ENCODE assay signal across 20 cellular contexts in genomic region chr15:84840255-84840654, GRCh38. TPM values are rescaled to one million over a fixed set of nuclear protein-coding genes. Genes with fewer than 3 reads are reported as not detected.
DNase-seq lines count a peak whose midpoint lies in the region; ATAC-seq and TF ChIP-seq lines count a peak whose summit lies in the region.
"Had no signal": no experiment of that assay in that cellular context is flagged by ENCODE, and none has a peak within 500 bp of the region (broad histone marks: within the 10 kb centered on the region; RNA-seq: fewer than 3 reads in every experiment).

No MANE protein-coding gene starts in this region.

- H3K27me3 ChIP-seq in SK-N-SH (ENCODE audit: insufficient read depth) (no peaks in the 10 kb centered on the region), parathyroid adenoma (ENCODE audit: control insufficient read depth, insufficient read depth, low read length) (no peaks in the 10 kb centered on the region), upper lobe of right lung (no peaks in the 10 kb centered on the region)

- H2AFZ ChIP-seq in SK-N-SH (ENCODE audit: low read depth) (no peak overlapping the region), parathyroid adenoma (peak overlapping the region; percentile 62)

- TF ChIP-seq RAD21 in SK-N-SH (IDR thresholded peaks at IDR 0.05; ENCODE audit: low read length): no peak

- CTCF ChIA-PET in SK-N-SH (lab: Yijun Ruan, JAX): interaction anchor here (1.0 to 1.4 kb wide), 4 partner anchors 9 to 269 kb away, joined by 3 to 6 read pairs (median 4); no protein-coding TSS in a partner anchor
- CTCF ChIA-PET in activated CD8-positive, alpha-beta T cell treated with anti-CD3 and anti-CD28 coated beads for 36 hours (lab: Charles Lee): no interaction called here

- H3K4me1 ChIP-seq in SK-N-SH (ENCODE audit: control insufficient read depth in 1 of 2, insufficient read depth in 2 of 2, low read depth in 1 of 2, low read length in 1 of 2): peaks cover 11 to 14% of the 10 kb centered on the region in 2 experiments; a peak in 3 of 4 replicates
- peaks cover 27% of the 10 kb centered on the region for H3K4me1 ChIP-seq in parathyroid adenoma
- peaks cover 19% of the 10 kb centered on the region for H3K4me1 ChIP-seq in upper lobe of right lung

- POLR2A ChIA-PET in SK-N-SH (lab: Yijun Ruan, JAX): no interaction called here
- POLR2A ChIA-PET in activated CD8-positive, alpha-beta T cell treated with anti-CD3 and anti-CD28 coated beads for 36 hours (lab: Charles Lee): no interaction called here

- no peak overlapping the region for H3K4me3 Mint-ChIP-seq in activated CD8-positive, alpha-beta T cell treated with anti-CD3 and anti-CD28 coated beads for 36 hours
- H3K4me3 Mint-ChIP-seq: activated naive CD8-positive, alpha-beta T cell; IgD-negative memory B cell; natural killer cell treated with Interleukin-12 subunit alpha and Interleukin-12 subunit beta and Interleukin-15 and Interleukin-18, amount 100 ng/mL, for 72 hours; stimulated activated effector memory CD8-positive, alpha-beta T cell treated with anti-CD3 and anti-CD28 coated beads, Interleukin-12 subunit alpha, Interleukin-12 subunit beta, amount 100 ng/mL, for 72 hours had no signal

- TF ChIP-seq EP300 in SK-N-SH (IDR thresholded peaks at IDR 0.05; ENCODE audit: borderline replicate concordance in 1 of 2, low read depth in 1 of 2, low read length in 1 of 2): no peak

- no peak overlapping the region for H3K27ac Mint-ChIP-seq in activated CD8-positive, alpha-beta T cell treated with anti-CD3 and anti-CD28 coated beads for 36 hours
- H3K27ac Mint-ChIP-seq: activated naive CD8-positive, alpha-beta T cell; IgD-negative memory B cell; natural killer cell treated with Interleukin-12 subunit alpha and Interleukin-12 subunit beta and Interleukin-15 and Interleukin-18, amount 100 ng/mL, for 72 hours; stimulated activated effector memory CD8-positive, alpha-beta T cell treated with anti-CD3 and anti-CD28 coated beads, Interleukin-12 subunit alpha, Interleukin-12 subunit beta, amount 100 ng/mL, for 72 hours had no signal

- no peaks in the 10 kb centered on the region for H3K9me3 Mint-ChIP-seq in activated CD8-positive, alpha-beta T cell treated with anti-CD3 and anti-CD28 coated beads for 36 hours
- H3K9me3 Mint-ChIP-seq: IgD-negative memory B cell; natural killer cell treated with Interleukin-12 subunit alpha and Interleukin-12 subunit beta and Interleukin-15 and Interleukin-18, amount 100 ng/mL, for 72 hours; stimulated activated effector memory CD8-positive, alpha-beta T cell treated with anti-CD3 and anti-CD28 coated beads, Interleukin-12 subunit alpha, Interleukin-12 subunit beta, amount 100 ng/mL, for 72 hours had no signal

- H4K20me1 ChIP-seq in SK-N-SH (ENCODE audit: insufficient read depth): no peaks in the 10 kb centered on the region

- H3K9me3 ChIP-seq in SK-N-SH (no peaks in the 10 kb centered on the region), parathyroid adenoma (ENCODE audit: control insufficient read depth, low read length) (no peaks in the 10 kb centered on the region), upper lobe of right lung (no peaks in the 10 kb centered on the region)

- WGBS in SK-N-SH (ENCODE audit: low lambda C conversion rate): 98% methylated on average over 6 of the region's 10 CpGs

- H3K4me1 Mint-ChIP-seq in activated CD8-positive, alpha-beta T cell treated with anti-CD3 and anti-CD28 coated beads for 36 hours (ENCODE audit: low read depth): no peaks in the 10 kb centered on the region
- H3K4me1 Mint-ChIP-seq: IgD-negative memory B cell had no signal

- no peak for ATAC-seq in SK-N-SH treated with all-trans-retinoic acid at 6 μM for 48 hours
- ATAC-seq in left colon: peak; percentile 23
- ATAC-seq in upper lobe of right lung: peak; percentile 6
- no peak for ATAC-seq in GM18502 (IDR thresholded peaks at IDR 0.05; ENCODE audit: poor library complexity, unreplicated experiment)
- no peak for ATAC-seq in activated CD8-positive, alpha-beta T cell treated with anti-CD3 and anti-CD28 coated beads for 36 hours
- ATAC-seq: natural killer cell treated with Interleukin-12 subunit alpha and Interleukin-12 subunit beta and Interleukin-15 and Interleukin-18, amount 100 ng/mL, for 72 hours had no signal

- DNase-seq in SK-N-SH: no peak
- DNase-seq in left colon: no peak
- DNase-seq in upper lobe of right lung: no peak
- DNase-seq in activated CD8-positive, alpha-beta T cell treated with anti-CD3 and anti-CD28 coated beads for 36 hours: no peak
- DNase-seq in NCI-H345 (lab: John Stamatoyannopoulos, UW): no peak
- DNase-seq: activated CD4-positive, alpha-beta T cell treated with anti-CD3 and anti-CD28 coated beads for 1 hour; activated T-cell treated with anti-CD3 and anti-CD28 coated beads, Interleukin-2, amount 50 U/mL, for 1 hour; glutamatergic neuron; NCI-H1092; NK-92 treated with Interleukin-12 subunit alpha and Interleukin-12 subunit beta, amount 100 ng/mL, for 24 hours had no signal

- no peaks in the 10 kb centered on the region for H3K36me3 Mint-ChIP-seq in activated CD8-positive, alpha-beta T cell treated with anti-CD3 and anti-CD28 coated beads for 36 hours (ENCODE audit: low read depth)
- H3K36me3 Mint-ChIP-seq: activated naive CD8-positive, alpha-beta T cell; natural killer cell treated with Interleukin-12 subunit alpha and Interleukin-12 subunit beta and Interleukin-15 and Interleukin-18, amount 100 ng/mL, for 72 hours; stimulated activated effector memory CD8-positive, alpha-beta T cell treated with anti-CD3 and anti-CD28 coated beads, Interleukin-12 subunit alpha, Interleukin-12 subunit beta, amount 100 ng/mL, for 72 hours had no signal

- no peak overlapping the region for H3K4me3 ChIP-seq in SK-N-SH (ENCODE audit: low read depth in 2 of 2, low read length in 1 of 2)
- H3K4me3 ChIP-seq in parathyroid adenoma (ENCODE audit: low read depth, low read length): no peak overlapping the region
- no peak overlapping the region for H3K4me3 ChIP-seq in upper lobe of right lung

- H3F3A ChIP-seq in SK-N-SH (replicated peaks; ENCODE audit: insufficient read depth): no peaks in the 10 kb centered on the region

- H3K9me2 ChIP-seq in SK-N-SH: no peaks in the 10 kb centered on the region

- H3K27me3 Mint-ChIP-seq in activated CD8-positive, alpha-beta T cell treated with anti-CD3 and anti-CD28 coated beads for 36 hours: no peaks in the 10 kb centered on the region
- H3K27me3 Mint-ChIP-seq: activated naive CD8-positive, alpha-beta T cell had no signal

- H3K4me2 ChIP-seq in SK-N-SH (peak overlapping the region; percentile 43; the same call in 1 of the 2 replicates), parathyroid adenoma (ENCODE audit: low read length) (peak overlapping the region; percentile 45)

- H3K9ac ChIP-seq in SK-N-SH: peak overlapping the region; percentile 21; the same call in 1 of the 2 replicates
- H3K9ac ChIP-seq in parathyroid adenoma: no peak overlapping the region

- intact Hi-C loops in left colon (cut with DNase I, micrococcal nuclease): loop anchor here in 1 of 2 donors (10.0 kb wide), 1 partner anchor 95 kb away; no protein-coding TSS in a partner anchor
- intact Hi-C loops in upper lobe of right lung (cut with DNase I): no loop called here
- intact Hi-C loops in activated CD8-positive, alpha-beta T cell treated with anti-CD3 and anti-CD28 coated beads for 36 hours (cut with micrococcal nuclease): loop anchor here (10.0 kb wide), 1 partner anchor 85 kb away; no protein-coding TSS in a partner anchor

- H3K79me2 ChIP-seq in SK-N-SH (ENCODE audit: insufficient read depth) (no peaks in the 10 kb centered on the region), parathyroid adenoma (no peaks in the 10 kb centered on the region)

- H3K27ac ChIP-seq in SK-N-SH (ENCODE audit: low read depth in 2 of 2, low read length in 1 of 2) (peak overlapping the region; percentile 34 to 38; a peak in 3 of 4 replicates), parathyroid adenoma (peak overlapping the region; percentile 96), upper lobe of right lung (peak overlapping the region; percentile 78)
- H3K27ac ChIP-seq: 22Rv1 had no signal

- TF ChIP-seq CTCF in SK-N-SH (IDR thresholded peaks at IDR 0.05) (no peak), parathyroid adenoma (IDR thresholded peaks at IDR 0.05) (no peak), upper lobe of right lung (IDR thresholded peaks at IDR 0.05) (no peak)
- no peak for TF ChIP-seq CTCF in activated CD8-positive, alpha-beta T cell treated with anti-CD3 and anti-CD28 coated beads for 36 hours (IDR thresholded peaks at IDR 0.05)

- H3K36me3 ChIP-seq in SK-N-SH (replicated peaks in 1 of 2; ENCODE audit: control insufficient read depth in 1 of 2, insufficient read depth in 2 of 2, low read length in 1 of 2) (no peaks in the 10 kb centered on the region), parathyroid adenoma (ENCODE audit: control insufficient read depth, insufficient read depth, low read length) (no peaks in the 10 kb centered on the region), upper lobe of right lung (no peaks in the 10 kb centered on the region)

TF ChIP-seq in SK-N-SH, 30 proteins besides CTCF, POLR2A, EP300 and RAD21:
- no peak for TF ChIP-seq SMC3 (IDR thresholded peaks at IDR 0.05; ENCODE audit: low read depth, low read length)

TF ChIP-seq in SK-N-SH treated with all-trans-retinoic acid at 6 μM for 48 hours, 23 proteins besides CTCF, POLR2A, EP300 and RAD21 (continues in another document):
- TF ChIP-seq GLIS3 (CRISPR knock-in tag; IDR thresholded peaks at IDR 0.05) (no peak), CREB5 (CRISPR knock-in tag; IDR thresholded peaks at IDR 0.05; ENCODE audit: low read depth) (no peak), BACH2 (CRISPR knock-in tag; IDR thresholded peaks at IDR 0.05; ENCODE audit: borderline replicate concordance) (no peak)

RNA-seq across cellular contexts. Expression of gene ALPK3, which starts 23.1 kb away (rescaled TPM):
- 0.16 TPM in 2 replicates for polyA plus RNA-seq in SK-N-SH (2012; rRNA removed)
- polyA plus RNA-seq in SK-N-SH (2012; cell fraction: cytosol; rRNA removed): 0.08 and 0.09 TPM in 2 replicates
- polyA plus RNA-seq in SK-N-SH (2012; cell fraction: nucleus; rRNA removed): 1.3 and 2.0 TPM in 2 replicates
- total RNA-seq in left colon: 1 to 10 TPM; 1.0 to 1.1 TPM
- total RNA-seq in upper lobe of right lung: 21.0 TPM
- under 1 TPM; 0.04 to 0.16 TPM for total RNA-seq in activated CD8-positive, alpha-beta T cell treated with anti-CD3 and anti-CD28 coated beads for 36 hours
- polyA plus RNA-seq: IgD-negative memory B cell had no signal

RNA-seq across cellular contexts. Expression of gene SLC28A1, which starts 44.2 kb away (rescaled TPM):
- polyA plus RNA-seq in SK-N-SH (2012; rRNA removed): not detected in 2 replicates
- polyA plus RNA-seq in SK-N-SH (2012; cell fraction: cytosol; rRNA removed): not detected in 2 replicates
- polyA plus RNA-seq in SK-N-SH (2012; cell fraction: nucleus; rRNA removed): 0.04 and 0.08 TPM in 2 replicates
- total RNA-seq in left colon (not detected), upper lobe of right lung (not detected)
- not detected for total RNA-seq in activated CD8-positive, alpha-beta T cell treated with anti-CD3 and anti-CD28 coated beads for 36 hours
- total RNA-seq: cerebellum; natural killer cell treated with Interleukin-12 subunit alpha and Interleukin-12 subunit beta and Interleukin-15 and Interleukin-18, amount 100 ng/mL, for 72 hours; T-helper 2 cell treated with Interferon-gamma antibody and Interleukin-4, amounts not matched to agents 100 ng/mL and 5 ng/mL, for 36 hours had no signal
- polyA plus RNA-seq: IgD-negative memory B cell had no signal

Comparison
In these comparisons a context has a peak if more than half of its experiments do, and no peak if none do; other contexts are left out.
1. H3K27ac ChIP-seq: peak in every context shown above with its lines; median percentile 96 in parathyroid adenoma; 78 in upper lobe of right lung; 36 in SK-N-SH.
2. ATAC-seq: peak in left colon (single experiment) and upper lobe of right lung (single experiment); none in SK-N-SH treated with all-trans-retinoic acid at 6 μM for 48 hours (single experiment), GM18502 (single experiment) and activated CD8-positive, alpha-beta T cell treated with anti-CD3 and anti-CD28 coated beads for 36 hours (single experiment).
3. RNA of gene ALPK3, which starts 23.1 kb away (total RNA-seq): 21.0 TPM in upper lobe of right lung (single experiment); 1.0 to 1.1 TPM in left colon and 0.04 to 0.16 TPM in activated CD8-positive, alpha-beta T cell treated with anti-CD3 and anti-CD28 coated beads for 36 hours; every median in the first group is over 10 times any median in the second.